ENCODE assay signal across 8 cellular contexts in genomic region chr5:123037104-123037418, GRCh38. TPM values are rescaled to one million over a fixed set of nuclear protein-coding genes. Genes with fewer than 3 reads are reported as not detected.
DNase-seq lines count a peak whose midpoint lies in the region; ATAC-seq and TF ChIP-seq lines count a peak whose summit lies in the region.

No MANE protein-coding gene starts in this region.

- H3K27ac ChIP-seq in foreskin keratinocyte, result no peak overlapping the region

- no peaks in the 10 kb centered on the region for H3K27me3 ChIP-seq in foreskin keratinocyte

- no peaks in the 10 kb centered on the region for H3K4me1 ChIP-seq in foreskin keratinocyte

- TF ChIP-seq CTCF in foreskin keratinocyte (conservative IDR thresholded peaks at IDR 0.05), result no peak

- ATAC-seq in GM18498 (IDR thresholded peaks at IDR 0.05; ENCODE audit: unreplicated experiment) (peak; percentile 11), SK-N-SH treated with all-trans-retinoic acid at 6 μM for 48 hours (peak; percentile 38; the same call in 2 of the 3 replicates), foreskin keratinocyte (peak; percentile 34), GM18517 (IDR thresholded peaks at IDR 0.05; ENCODE audit: unreplicated experiment) (no peak), HG03025 (IDR thresholded peaks at IDR 0.05; ENCODE audit: low FRiP score, unreplicated experiment) (no peak)

- DNase-seq in foreskin keratinocyte, result no peak
- DNase-seq in renal cortical epithelial cell (ENCODE audit: low read depth), result peak; percentile 38
- no peak for DNase-seq in mesenteric fat pad (ENCODE audit: low spot score)
- no peak for DNase-seq in SHP77 treated with DMSO at 0.1 percent for 48 hours (lab: John Stamatoyannopoulos, UW)

TF ChIP-seq in SK-N-SH treated with all-trans-retinoic acid at 6 μM for 48 hours, 23 proteins besides CTCF, POLR2A, EP300 and RAD21:
- TF ChIP-seq ZC3H10 (CRISPR knock-in tag; IDR thresholded peaks at IDR 0.05) (no peak), ESRRG (CRISPR knock-in tag; IDR thresholded peaks at IDR 0.05) (no peak), CREB5 (CRISPR knock-in tag; IDR thresholded peaks at IDR 0.05; ENCODE audit: low read depth) (no peak)
TF ChIP-seq in SK-N-SH treated with all-trans-retinoic acid at 6 μM for 48 hours: peak in this region for 0.

RNA-seq across cellular contexts. Expression of gene PPIC, which starts 0.5 kb away (rescaled TPM):
- total RNA-seq in foreskin keratinocyte (25.9 and 29.0 TPM in 2 replicates), renal cortical epithelial cell (78.0 and 124 TPM in 2 replicates), mesenteric fat pad (34.3 TPM)
- 28.2 and 30.0 TPM in 2 replicates for polyA plus RNA-seq in foreskin keratinocyte

RNA-seq across cellular contexts. Expression of gene PRDM6, which starts 52.0 kb away (rescaled TPM):
- 0.07 TPM in 2 replicates for total RNA-seq in foreskin keratinocyte
- polyA plus RNA-seq in foreskin keratinocyte, result 0.01 TPM in 2 replicates
- under 0.01 and 1.2 TPM in 2 replicates for total RNA-seq in renal cortical epithelial cell
- 1.8 TPM for total RNA-seq in mesenteric fat pad

Comparison
In these comparisons a context has a peak if more than half of its experiments do, and no peak if none do; other contexts are left out.
1. ATAC-seq: peak in GM18498 (single experiment), SK-N-SH treated with all-trans-retinoic acid at 6 μM for 48 hours (single experiment) and foreskin keratinocyte (single experiment); none in GM18517 (single experiment) and HG03025 (single experiment).